Comparison of ENCODE assay signal across 19 cellular contexts in genomic region chr2:106011380-106011779, GRCh38.
DNase-seq lines count a peak whose midpoint lies in the region; ATAC-seq, FAIRE-seq and TF ChIP-seq lines count a peak whose summit lies in the region.
"Had no signal": no experiment of that assay in that cellular context is flagged by ENCODE, and none has a peak within 500 bp of the region (broad histone marks: within the 10 kb centered on the region; RNA-seq: fewer than 3 reads in every experiment).

No MANE protein-coding gene starts in this region.

- H3K27ac ChIP-seq in heart left ventricle (peak overlapping the region in 10 of 12 donors; percentile 38 to 91 (median 75)), endothelial cell of umbilical vein (ENCODE audit: insufficient read depth, low read depth, low read length) (no peak overlapping the region), subcutaneous abdominal adipose tissue (ENCODE audit: low read depth, low read length) (peak overlapping the region; percentile 32)
- H3K27ac ChIP-seq: body of pancreas, foreskin keratinocyte, testis had no signal

- H3K36me3 ChIP-seq in heart left ventricle (no peaks in the 10 kb centered on the region), endothelial cell of umbilical vein (ENCODE audit: control insufficient read depth in 2 of 2, extremely low read depth in 1 of 2, insufficient read depth in 2 of 2, low read length in 2 of 2) (no peaks in the 10 kb centered on the region), subcutaneous abdominal adipose tissue (ENCODE audit: control insufficient read depth in 5 of 5, insufficient read depth in 5 of 5, low read length in 5 of 5) (no peaks in the 10 kb centered on the region)
- H3K36me3 ChIP-seq: MG63 had no signal

- TF ChIP-seq POLR2A in heart left ventricle (IDR thresholded peaks at IDR 0.05) (no peak), endothelial cell of umbilical vein (IDR thresholded peaks at IDR 0.05; ENCODE audit: low read depth, low read length) (no peak)

- 65 to 76% (median 69%) methylated on average over 2 of the region's 2 CpGs for WGBS in heart left ventricle, 4 donors

- peaks cover 0 to 24% (median 8%) of the 10 kb centered on the region in 12 donors for H3K4me1 ChIP-seq in heart left ventricle
- no peaks in the 10 kb centered on the region for H3K4me1 ChIP-seq in endothelial cell of umbilical vein (ENCODE audit: control insufficient read depth, extremely low read depth, insufficient read depth, low read length)
- H3K4me1 ChIP-seq in subcutaneous abdominal adipose tissue (ENCODE audit: control insufficient read depth in 5 of 5, insufficient read depth in 5 of 5, low read length in 5 of 5) = peaks cover 0 to 13% (median 2%) of the 10 kb centered on the region in 5 donors
- H3K4me1 ChIP-seq: body of pancreas, foreskin keratinocyte, testis had no signal

- TF ChIP-seq CTCF in heart left ventricle (IDR thresholded peaks at IDR 0.05) (no peak), endothelial cell of umbilical vein (IDR thresholded peaks at IDR 0.05; ENCODE audit: extremely low read depth in 1 of 2, insufficient read depth in 1 of 2, low read depth in 1 of 2, low read length in 2 of 2) (no peak)

- no TSS peak for BruUV-seq in endothelial cell of umbilical vein (replicated peaks; lab: Mats Ljungman, UMichigan)

- H3K36me3 Mint-ChIP-seq in activated T-cell treated with anti-CD3 and anti-CD28 coated beads, Interleukin-2, amount 50 U/mL, for 24 hours (ENCODE audit: low read depth) = peaks cover 5% of the 10 kb centered on the region

- H3K9me3 Mint-ChIP-seq in activated T-cell treated with anti-CD3 and anti-CD28 coated beads, Interleukin-2, amount 50 U/mL, for 24 hours = peaks cover 20% of the 10 kb centered on the region

- H3K27me3 ChIP-seq in heart left ventricle = no peaks in the 10 kb centered on the region
- H3K27me3 ChIP-seq in endothelial cell of umbilical vein (ENCODE audit: control insufficient read depth in 2 of 2, insufficient read depth in 2 of 2, low read length in 2 of 2) = no peaks in the 10 kb centered on the region
- no peaks in the 10 kb centered on the region for H3K27me3 ChIP-seq in subcutaneous abdominal adipose tissue (ENCODE audit: control insufficient read depth in 5 of 5, insufficient read depth in 4 of 5, low read length in 5 of 5)
- H3K27me3 ChIP-seq: body of pancreas, foreskin keratinocyte, MG63, testis had no signal

- no peak for FAIRE-seq in endothelial cell of umbilical vein (lab: Jason Lieb, UNC)

- H3K9me3 ChIP-seq in heart left ventricle (peaks cover 0 to 16% (median 7%) of the 10 kb centered on the region in 12 donors), endothelial cell of umbilical vein (replicated peaks; ENCODE audit: control insufficient read depth, insufficient read depth, low read length) (no peaks in the 10 kb centered on the region), subcutaneous abdominal adipose tissue (ENCODE audit: control insufficient read depth in 5 of 5, low read length in 5 of 5) (peaks cover 0 to 10% (median 7%) of the 10 kb centered on the region in 5 donors)
- H3K9me3 ChIP-seq: MG63, testis had no signal

- no peaks in the 10 kb centered on the region for H3K9me1 ChIP-seq in endothelial cell of umbilical vein (replicated peaks; ENCODE audit: control insufficient read depth, extremely low read depth, insufficient read depth, low read length)

- no peak overlapping the region for H2AFZ ChIP-seq in endothelial cell of umbilical vein (ENCODE audit: low read depth, low read length)

- dilution Hi-C loops in endothelial cell of umbilical vein (cut with MboI; ENCODE audit: extremely low pct_ligation_motif_present, low sequenced_read_pairs) = no loop called here

- H3K27me3 Mint-ChIP-seq in activated T-cell treated with anti-CD3 and anti-CD28 coated beads, Interleukin-2, amount 50 U/mL, for 24 hours = no peaks in the 10 kb centered on the region

- peaks cover 3% of the 10 kb centered on the region for H3K4me1 Mint-ChIP-seq in activated T-cell treated with anti-CD3 and anti-CD28 coated beads, Interleukin-2, amount 50 U/mL, for 24 hours (ENCODE audit: low read depth)

- POLR2A ChIA-PET in endothelial cell of umbilical vein (lab: Charles Lee) = no interaction called here

- DNase-seq in heart left ventricle = peak in 1 of 5 donors; percentile 27
- no peak for DNase-seq in Right ventricle myocardium superior
- peak; percentile 5 for DNase-seq in NCI-H2171 (lab: John Stamatoyannopoulos, UW)
- DNase-seq in endothelial cell of umbilical vein (ENCODE audit: low read depth, low spot score) = peak; percentile 90
- no peak for DNase-seq in activated T-cell treated with anti-CD3 and anti-CD28 coated beads, Interleukin-2, amount 50 U/mL, for 24 hours
- DNase-seq in activated CD4-positive, alpha-beta T cell treated with anti-CD3 and anti-CD28 coated beads for 48 hours = no peak
- no peak for DNase-seq in MV-4-11 (lab: John Stamatoyannopoulos, UW)
- DNase-seq: activated CD8-positive, alpha-beta memory T cell treated with anti-CD3 and anti-CD28 coated beads for 24 hours; activated T-cell treated with anti-CD3 and anti-CD28 coated beads, Interleukin-2, amount 50 U/mL, for 72 hours; body of pancreas; cortex of kidney; foreskin keratinocyte; IMR-90; left cardiac atrium; MG63; T1000; testis had no signal

- no peak overlapping the region for H3K27ac Mint-ChIP-seq in activated T-cell treated with anti-CD3 and anti-CD28 coated beads, Interleukin-2, amount 50 U/mL, for 24 hours
- H3K27ac Mint-ChIP-seq: activated naive CD4-positive, alpha-beta T cell treated with anti-CD3 and anti-CD28 coated beads, Interleukin-2, amount 50 U/mL, for 72 hours; activated T-cell treated with anti-CD3 and anti-CD28 coated beads, Interleukin-2, amount 50 U/mL, for 72 hours had no signal

- no peak overlapping the region for H3K4me3 Mint-ChIP-seq in activated T-cell treated with anti-CD3 and anti-CD28 coated beads, Interleukin-2, amount 50 U/mL, for 24 hours
- H3K4me3 Mint-ChIP-seq: activated T-cell treated with anti-CD3 and anti-CD28 coated beads, Interleukin-2, amount 50 U/mL, for 72 hours had no signal

- H3K9ac ChIP-seq in endothelial cell of umbilical vein (replicated peaks; ENCODE audit: extremely low read depth, insufficient read depth, low read length) (no peak overlapping the region), subcutaneous abdominal adipose tissue (ENCODE audit: low read length in 5 of 5) (no peak overlapping the region)

- CTCF ChIA-PET in endothelial cell of umbilical vein (lab: Charles Lee) = no interaction called here

- intact Hi-C loops in heart left ventricle (cut with DNase I) (loop anchor here in 1 of 10 donors (10.0 kb wide), 1 partner anchor 87 kb away; no protein-coding TSS in a partner anchor), Right ventricle myocardium superior (cut with DNase I) (no loop called here), endothelial cell of umbilical vein (cut with micrococcal nuclease) (no loop called here)

- ATAC-seq in heart left ventricle (peak in 2 of 4 donors; percentile 70 to 97), Right ventricle myocardium superior (ENCODE audit: poor library complexity) (no peak)
- ATAC-seq: activated naive CD4-positive, alpha-beta T cell treated with anti-CD3 and anti-CD28 coated beads, Interleukin-2, amount 50 U/mL, for 72 hours; activated T-cell treated with anti-CD3 and anti-CD28 coated beads, Interleukin-2, amount 50 U/mL, for 72 hours; body of pancreas; foreskin keratinocyte had no signal

- no peaks in the 10 kb centered on the region for H4K20me1 ChIP-seq in endothelial cell of umbilical vein (replicated peaks; ENCODE audit: control insufficient read depth, extremely low read depth, insufficient read depth, low read length)

- H3K4me2 ChIP-seq in endothelial cell of umbilical vein (ENCODE audit: insufficient read depth, low read length) = no peak overlapping the region

- H3K4me3 ChIP-seq in heart left ventricle (no peak overlapping the region), endothelial cell of umbilical vein (replicated peaks in 1 of 3; ENCODE audit: insufficient read depth in 1 of 3, low read depth in 1 of 3, low read length in 3 of 3) (no peak overlapping the region), subcutaneous abdominal adipose tissue (ENCODE audit: low read depth in 1 of 5, low read length in 5 of 5) (no peak overlapping the region)
- H3K4me3 ChIP-seq: body of pancreas, MG63, testis had no signal

- no peaks in the 10 kb centered on the region for H3K79me2 ChIP-seq in endothelial cell of umbilical vein (ENCODE audit: control insufficient read depth, insufficient read depth, low read length)

TF ChIP-seq in endothelial cell of umbilical vein, 7 proteins besides CTCF, POLR2A, EP300 and RAD21:
- no peak for TF ChIP-seq MAX (IDR thresholded peaks at IDR 0.05; ENCODE audit: insufficient read depth, insufficient read length)
- TF ChIP-seq POLR2AphosphoS5 (IDR thresholded peaks at IDR 0.05; ENCODE audit: insufficient read depth, low read depth, low read length) = no peak
- no peak for TF ChIP-seq FOS (IDR thresholded peaks at IDR 0.05; ENCODE audit: borderline replicate concordance, insufficient read depth, low read length)
- peak; percentile 22 for TF ChIP-seq JUN (IDR thresholded peaks at IDR 0.05; ENCODE audit: borderline replicate concordance, insufficient read depth, insufficient read length, low read depth)

Comparison
In these comparisons a context has a peak if more than half of its experiments do, and no peak if none do; other contexts are left out.
1. DNase-seq: peak in NCI-H2171 (single experiment) and endothelial cell of umbilical vein (single experiment); none in Right ventricle myocardium superior (single experiment), activated T-cell treated with anti-CD3 and anti-CD28 coated beads, Interleukin-2, amount 50 U/mL, for 24 hours (single experiment), activated CD4-positive, alpha-beta T cell treated with anti-CD3 and anti-CD28 coated beads for 48 hours (single experiment) and MV-4-11 (single experiment).